ENCODE assay signal across 10 cellular contexts in the genomic region with DNA sequence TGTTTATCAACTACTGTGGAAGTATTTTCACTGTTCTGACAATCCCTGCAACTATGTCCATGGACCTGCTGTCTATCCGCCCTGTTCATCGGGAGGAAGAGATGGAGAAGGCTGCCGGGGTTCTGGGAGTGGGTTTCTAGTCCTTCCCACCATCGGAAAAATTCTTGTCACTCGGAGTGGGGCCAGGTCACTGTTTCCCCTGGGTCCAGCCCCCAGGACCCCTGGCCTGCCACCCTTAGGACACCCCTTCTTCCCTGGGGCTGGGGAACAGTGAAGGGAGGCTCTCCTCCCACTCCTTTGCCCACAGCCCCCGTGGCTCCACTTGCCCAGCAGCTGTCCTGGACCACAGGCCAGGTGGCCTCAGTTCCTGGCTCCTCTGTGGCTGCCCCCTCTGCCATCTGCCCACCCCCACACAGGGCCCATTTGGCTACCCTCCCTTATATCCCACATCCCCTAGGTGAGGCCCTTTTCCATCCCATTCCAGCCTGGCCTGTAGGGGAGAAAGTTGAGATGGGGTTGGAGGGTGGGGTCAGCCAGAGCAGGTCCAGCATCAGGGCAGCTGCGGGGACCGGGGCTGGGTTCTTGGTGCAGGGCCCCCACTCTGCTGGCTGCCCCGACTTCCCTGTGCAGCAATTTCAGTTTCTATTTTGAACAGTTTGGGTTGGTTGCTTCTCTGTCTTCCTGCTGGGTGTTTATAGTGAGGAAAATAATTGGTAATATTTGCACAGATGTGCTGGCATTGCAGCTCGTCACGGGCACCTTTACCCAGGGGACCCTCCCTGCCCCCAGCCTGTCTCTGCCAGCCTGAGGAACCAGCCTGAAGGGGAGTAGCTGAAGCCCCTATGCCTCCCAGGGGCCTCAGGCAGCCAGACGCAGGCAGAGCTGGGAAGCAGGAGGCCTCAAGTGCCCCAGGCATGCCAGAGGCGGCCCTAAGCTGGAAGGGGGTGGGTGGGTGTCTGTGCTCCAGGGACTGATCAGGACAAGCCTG. TPM values are rescaled to one million over a fixed set of nuclear protein-coding genes. Genes with fewer than 3 reads are reported as not detected.
A peak's percentile ranks its signal among the peaks of the same experiment; 100 is the strongest.
DNase-seq lines count a peak whose midpoint lies in the region; ATAC-seq and TF ChIP-seq lines count a peak whose summit lies in the region.
"Had no signal": no experiment of that assay in that cellular context is flagged by ENCODE, and none has a peak within 500 bp of the region (broad histone marks: within the 10 kb centered on the region; RNA-seq: fewer than 3 reads in every experiment).

No MANE protein-coding gene starts in this region.

- intact Hi-C loops in sigmoid colon (cut with DNase I), result no loop called here

- H3F3A ChIP-seq in Loucy (ENCODE audit: low read depth), result no peaks in the 10 kb centered on the region

- no peak overlapping the region for H3K27ac ChIP-seq in sigmoid colon

- peak overlapping the region; percentile 62 for H3K27ac Mint-ChIP-seq in activated T-cell treated with anti-CD3 and anti-CD28 coated beads, Interleukin-2, amount 50 U/mL, for 24 hours
- no peak overlapping the region for H3K27ac Mint-ChIP-seq in activated T-cell treated with anti-CD3 and anti-CD28 coated beads, Interleukin-2, amount 50 U/mL, for 72 hours
- no peak overlapping the region for H3K27ac Mint-ChIP-seq in activated naive CD8-positive, alpha-beta T cell treated with anti-CD3 and anti-CD28 coated beads, Interleukin-2, amount 50 U/mL, for 24 hours

- peak overlapping the region; percentile 94 for H3K4me2 ChIP-seq in Loucy (ENCODE audit: low read depth, low read length, poor library complexity, severe bottlenecking)

- H3K4me3 Mint-ChIP-seq in activated T-cell treated with anti-CD3 and anti-CD28 coated beads, Interleukin-2, amount 50 U/mL, for 24 hours, result no peak overlapping the region
- peak overlapping the region in 1 of 2 donors; percentile 85 for H3K4me3 Mint-ChIP-seq in activated T-cell treated with anti-CD3 and anti-CD28 coated beads, Interleukin-2, amount 50 U/mL, for 72 hours
- peak overlapping the region; percentile 8 for H3K4me3 Mint-ChIP-seq in activated naive CD8-positive, alpha-beta T cell treated with anti-CD3 and anti-CD28 coated beads, Interleukin-2, amount 50 U/mL, for 24 hours

- DNase-seq in activated T-cell treated with anti-CD3 and anti-CD28 coated beads, Interleukin-2, amount 50 U/mL, for 24 hours, result peak; percentile 25
- DNase-seq in activated T-cell treated with anti-CD3 and anti-CD28 coated beads, Interleukin-2, amount 50 U/mL, for 72 hours, result no peak
- no peak for DNase-seq in activated naive CD8-positive, alpha-beta T cell treated with anti-CD3 and anti-CD28 coated beads, Interleukin-2, amount 50 U/mL, for 24 hours
- DNase-seq in sigmoid colon, result peak; percentile 52
- DNase-seq in T-helper 9 cell, result no peak
- DNase-seq: NCI-H1105 treated with DMSO at 0.1 percent for 48 hours had no signal

- H3K4me1 ChIP-seq in Loucy (ENCODE audit: insufficient read depth, low read length, poor library complexity, severe bottlenecking), result peaks cover 25% of the 10 kb centered on the region
- H3K4me1 ChIP-seq in sigmoid colon, result peaks cover 0 to 14% (median 9%) of the 10 kb centered on the region in 4 donors

- H4K20me1 ChIP-seq in Loucy (ENCODE audit: insufficient read depth, low read length, poor library complexity, severe bottlenecking), result no peaks in the 10 kb centered on the region

- no peaks in the 10 kb centered on the region for H3K9me3 ChIP-seq in Loucy (ENCODE audit: insufficient read depth, low read depth, low read length)
- H3K9me3 ChIP-seq in sigmoid colon, result no peaks in the 10 kb centered on the region

- H3K36me3 ChIP-seq in Loucy (ENCODE audit: insufficient read depth, low read length) (no peaks in the 10 kb centered on the region), sigmoid colon (no peaks in the 10 kb centered on the region)

- peak overlapping the region; percentile 87; the same call in 1 of the 2 replicates for H2AFZ ChIP-seq in Loucy (ENCODE audit: low read length)

- ATAC-seq in activated T-cell treated with anti-CD3 and anti-CD28 coated beads, Interleukin-2, amount 50 U/mL, for 72 hours (replicated peaks in 1 of 2), result no peak
- ATAC-seq in activated naive CD8-positive, alpha-beta T cell treated with anti-CD3 and anti-CD28 coated beads, Interleukin-2, amount 50 U/mL, for 24 hours, result no peak
- no peak for ATAC-seq in GM18520 (IDR thresholded peaks at IDR 0.05; ENCODE audit: unreplicated experiment)
- ATAC-seq in HG02588 (IDR thresholded peaks at IDR 0.05; ENCODE audit: unreplicated experiment), result no peak

- H3K4me1 Mint-ChIP-seq in activated T-cell treated with anti-CD3 and anti-CD28 coated beads, Interleukin-2, amount 50 U/mL, for 24 hours (ENCODE audit: low read depth), result peaks cover 17% of the 10 kb centered on the region
- peaks cover 18% of the 10 kb centered on the region for H3K4me1 Mint-ChIP-seq in activated T-cell treated with anti-CD3 and anti-CD28 coated beads, Interleukin-2, amount 50 U/mL, for 72 hours (ENCODE audit: low read depth)
- H3K4me1 Mint-ChIP-seq in activated naive CD8-positive, alpha-beta T cell treated with anti-CD3 and anti-CD28 coated beads, Interleukin-2, amount 50 U/mL, for 24 hours, result peaks cover 22% of the 10 kb centered on the region

- peak overlapping the region; percentile 75 for H3K4me3 ChIP-seq in Loucy (ENCODE audit: low read length, poor library complexity, severe bottlenecking)
- no peak overlapping the region for H3K4me3 ChIP-seq in sigmoid colon

- peak overlapping the region; percentile 74 for H3K9ac ChIP-seq in Loucy (ENCODE audit: low read depth, low read length, poor library complexity, severe bottlenecking)

- TF ChIP-seq POLR2A in sigmoid colon (IDR thresholded peaks at IDR 0.05), result no peak

- H3K79me2 ChIP-seq in Loucy (ENCODE audit: insufficient read depth, low read length), result no peaks in the 10 kb centered on the region

- H3K27me3 ChIP-seq in Loucy (ENCODE audit: insufficient read depth, low read length, poor library complexity, severe bottlenecking) (no peaks in the 10 kb centered on the region), sigmoid colon (peaks cover 0 to 48% (median 8%) of the 10 kb centered on the region in 3 donors)

- no peaks in the 10 kb centered on the region for H3K9me3 Mint-ChIP-seq in activated T-cell treated with anti-CD3 and anti-CD28 coated beads, Interleukin-2, amount 50 U/mL, for 24 hours
- H3K9me3 Mint-ChIP-seq in activated T-cell treated with anti-CD3 and anti-CD28 coated beads, Interleukin-2, amount 50 U/mL, for 72 hours, result no peaks in the 10 kb centered on the region
- no peaks in the 10 kb centered on the region for H3K9me3 Mint-ChIP-seq in activated naive CD8-positive, alpha-beta T cell treated with anti-CD3 and anti-CD28 coated beads, Interleukin-2, amount 50 U/mL, for 24 hours

- H3K36me3 Mint-ChIP-seq in activated T-cell treated with anti-CD3 and anti-CD28 coated beads, Interleukin-2, amount 50 U/mL, for 24 hours (ENCODE audit: low read depth), result no peaks in the 10 kb centered on the region
- no peaks in the 10 kb centered on the region for H3K36me3 Mint-ChIP-seq in activated T-cell treated with anti-CD3 and anti-CD28 coated beads, Interleukin-2, amount 50 U/mL, for 72 hours (ENCODE audit: insufficient read depth in 2 of 2)
- no peaks in the 10 kb centered on the region for H3K36me3 Mint-ChIP-seq in activated naive CD8-positive, alpha-beta T cell treated with anti-CD3 and anti-CD28 coated beads, Interleukin-2, amount 50 U/mL, for 24 hours (ENCODE audit: low read depth)

- H3K27me3 Mint-ChIP-seq in activated T-cell treated with anti-CD3 and anti-CD28 coated beads, Interleukin-2, amount 50 U/mL, for 24 hours, result no peaks in the 10 kb centered on the region
- no peaks in the 10 kb centered on the region for H3K27me3 Mint-ChIP-seq in activated T-cell treated with anti-CD3 and anti-CD28 coated beads, Interleukin-2, amount 50 U/mL, for 72 hours (ENCODE audit: low read depth)
- no peaks in the 10 kb centered on the region for H3K27me3 Mint-ChIP-seq in activated naive CD8-positive, alpha-beta T cell treated with anti-CD3 and anti-CD28 coated beads, Interleukin-2, amount 50 U/mL, for 24 hours

- no peaks in the 10 kb centered on the region for H3K9me2 ChIP-seq in Loucy (replicated peaks; ENCODE audit: low read depth, low read length)

- TF ChIP-seq EP300 in sigmoid colon (IDR thresholded peaks at IDR 0.05), result no peak

- TF ChIP-seq CTCF in Loucy (conservative IDR thresholded peaks at IDR 0.05; ENCODE audit: low read length) (no peak), sigmoid colon (IDR thresholded peaks at IDR 0.05) (no peak)

- 29 to 51% methylated on average over 13 of the region's 13 CpGs for WGBS in sigmoid colon, 2 donors

RNA-seq across cellular contexts. Expression of a gene that starts 23.5 kb away (rescaled TPM):
- not detected for total RNA-seq in activated T-cell treated with anti-CD3 and anti-CD28 coated beads, Interleukin-2, amount 50 U/mL, for 72 hours
- 1 to 10 TPM in 1 of 4 donors, under 1 TPM in 1, not detected in 2; under 0.01 to 1.7 TPM for total RNA-seq in sigmoid colon
- under 1 TPM in 1 of 3 donors, not detected in 2; 0.20 TPM for polyA plus RNA-seq in sigmoid colon

RNA-seq across cellular contexts. Expression of a gene that starts 54.3 kb away (rescaled TPM):
- total RNA-seq in activated T-cell treated with anti-CD3 and anti-CD28 coated beads, Interleukin-2, amount 50 U/mL, for 72 hours, result not detected
- total RNA-seq in sigmoid colon, result not detected
- polyA plus RNA-seq in sigmoid colon, result under 1 TPM in 2 of 3 donors, not detected in 1; 0.23 to 0.25 TPM
- polyA plus RNA-seq: adipose tissue had no signal

Comparison
In these comparisons a context has a peak if more than half of its experiments do, and no peak if none do; other contexts are left out.
1. DNase-seq: peak in activated T-cell treated with anti-CD3 and anti-CD28 coated beads, Interleukin-2, amount 50 U/mL, for 24 hours (single experiment) and sigmoid colon (single experiment); none in activated T-cell treated with anti-CD3 and anti-CD28 coated beads, Interleukin-2, amount 50 U/mL, for 72 hours (0 of 2), activated naive CD8-positive, alpha-beta T cell treated with anti-CD3 and anti-CD28 coated beads, Interleukin-2, amount 50 U/mL, for 24 hours (single experiment) and T-helper 9 cell (single experiment).